In the genomic region with DNA sequence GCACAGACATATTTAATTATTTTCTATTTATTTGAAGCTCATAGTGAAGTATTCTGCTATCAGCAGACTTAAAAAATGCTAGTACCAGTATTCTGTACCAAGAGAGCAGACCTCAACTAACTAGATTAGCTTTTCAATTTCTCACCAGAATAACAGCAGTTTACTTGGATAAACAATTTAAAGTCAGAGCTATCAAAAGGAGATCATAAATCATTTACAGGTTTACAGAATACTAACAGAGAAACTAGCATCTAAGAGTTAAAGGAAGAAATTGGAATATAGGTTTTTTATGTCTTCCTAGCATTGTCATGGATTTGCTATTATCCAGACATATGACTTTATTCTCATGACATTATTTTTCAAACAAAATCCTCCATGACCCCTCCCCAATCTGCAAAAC, we compare ENCODE assay signal across 17 cellular contexts. TPM values are rescaled to one million over a fixed set of nuclear protein-coding genes. Genes with fewer than 3 reads are reported as not detected.
DNase-seq lines count a peak whose midpoint lies in the region; ATAC-seq and TF ChIP-seq lines count a peak whose summit lies in the region.
"Had no signal": no experiment of that assay in that cellular context is flagged by ENCODE, and none has a peak within 500 bp of the region (broad histone marks: within the 10 kb centered on the region; RNA-seq: fewer than 3 reads in every experiment).

No MANE protein-coding gene starts in this region.

- H3K4me3 ChIP-seq in left ventricle myocardium inferior (peak overlapping the region; percentile 6), right cardiac atrium (ENCODE audit: low read length) (no peak overlapping the region), upper lobe of left lung (no peak overlapping the region)
- H3K4me3 ChIP-seq: GM23338, K562 had no signal

- peak overlapping the region; percentile 99 for H3K27ac Mint-ChIP-seq in activated naive CD8-positive, alpha-beta T cell treated with anti-CD3 and anti-CD28 coated beads for 36 hours
- H3K27ac Mint-ChIP-seq in natural killer cell (peak overlapping the region; percentile 97 to 98), type B pancreatic cell (peak overlapping the region; percentile 30)
- H3K27ac Mint-ChIP-seq: GM23338, nephron progenitor cell had no signal

- no peak for TF ChIP-seq POLR2A in upper lobe of left lung (IDR thresholded peaks at IDR 0.05)

- no peak for TF ChIP-seq CTCF in left ventricle myocardium inferior (IDR thresholded peaks at IDR 0.05; ENCODE audit: borderline replicate concordance)
- no peak for TF ChIP-seq CTCF in natural killer cell (IDR thresholded peaks at IDR 0.05)
- no peak for TF ChIP-seq CTCF in type B pancreatic cell (conservative IDR thresholded peaks at IDR 0.05)
- TF ChIP-seq CTCF in upper lobe of left lung (IDR thresholded peaks at IDR 0.05) = no peak

- H3K9me3 Mint-ChIP-seq in activated naive CD8-positive, alpha-beta T cell treated with anti-CD3 and anti-CD28 coated beads for 36 hours = peaks cover 4% of the 10 kb centered on the region
- H3K9me3 Mint-ChIP-seq in natural killer cell = no peaks in the 10 kb centered on the region
- peaks cover 6% of the 10 kb centered on the region for H3K9me3 Mint-ChIP-seq in type B pancreatic cell
- H3K9me3 Mint-ChIP-seq: dendritic cell treated with granulocyte-macrophage colony-stimulating factor and Interleukin-4, amounts not matched to agents 40 ng/mL and 50 ng/mL, for 4 days had no signal

- H3K4me1 Mint-ChIP-seq in activated naive CD8-positive, alpha-beta T cell treated with anti-CD3 and anti-CD28 coated beads for 36 hours = peaks cover 65% of the 10 kb centered on the region
- H3K4me1 Mint-ChIP-seq in natural killer cell (peaks cover 54 to 56% of the 10 kb centered on the region in 2 donors), type B pancreatic cell (ENCODE audit: unreplicated experiment) (peaks cover 31% of the 10 kb centered on the region)

- H3K4me1 ChIP-seq in left ventricle myocardium inferior (peaks cover 83% of the 10 kb centered on the region), right cardiac atrium (ENCODE audit: control insufficient read depth, insufficient read depth, low read length) (peaks cover 3% of the 10 kb centered on the region), upper lobe of left lung (peaks cover 42 to 74% (median 55%) of the 10 kb centered on the region in 4 donors)

- H3K27ac ChIP-seq in left ventricle myocardium inferior (replicated peaks) (peak overlapping the region; percentile 36), right cardiac atrium (ENCODE audit: low read length) (no peak overlapping the region), upper lobe of left lung (peak overlapping the region in 1 of 4 donors; percentile 32)

- H3K27me3 Mint-ChIP-seq in activated naive CD8-positive, alpha-beta T cell treated with anti-CD3 and anti-CD28 coated beads for 36 hours = peaks cover 12% of the 10 kb centered on the region
- H3K27me3 Mint-ChIP-seq in natural killer cell (ENCODE audit: low read depth in 2 of 2) = peaks cover 0 to 2% of the 10 kb centered on the region in 2 donors
- H3K27me3 Mint-ChIP-seq in type B pancreatic cell = peaks cover 6% of the 10 kb centered on the region
- H3K27me3 Mint-ChIP-seq: dendritic cell treated with granulocyte-macrophage colony-stimulating factor and Interleukin-4, amounts not matched to agents 40 ng/mL and 50 ng/mL, for 4 days had no signal

- intact Hi-C loops in left ventricle myocardium inferior (cut with micrococcal nuclease) = loop anchor here (10.0 kb wide), 1 partner anchor 60 kb away; no protein-coding TSS in a partner anchor
- intact Hi-C loops in right cardiac atrium (cut with DNase I) = loop anchor here in 1 of 4 donors (10.0 kb wide), 1 partner anchor 60 kb away; no protein-coding TSS in a partner anchor
- intact Hi-C loops in natural killer cell (cut with micrococcal nuclease) = no loop called here

- DNase-seq in left ventricle myocardium inferior (no peak), right cardiac atrium (no peak), natural killer cell (no peak), type B pancreatic cell (ENCODE audit: extremely low spot score, unreplicated experiment) (no peak), C1 segment of cervical spinal cord (lab: John Stamatoyannopoulos, UW) (no peak), upper lobe of left lung (no peak)
- DNase-seq in activated naive CD8-positive, alpha-beta T cell treated with anti-CD3 and anti-CD28 coated beads for 36 hours = no peak
- DNase-seq: aorta, hypothalamus, NCI-H1105 treated with DMSO at 0.1 percent for 48 hours, NCI-H226, nephron progenitor cell had no signal

- peaks cover 14% of the 10 kb centered on the region for H3K36me3 ChIP-seq in left ventricle myocardium inferior
- H3K36me3 ChIP-seq in upper lobe of left lung = peaks cover 0 to 4% (median 2%) of the 10 kb centered on the region in 4 donors

- ATAC-seq in right cardiac atrium (no peak), natural killer cell (no peak), upper lobe of left lung (ENCODE audit: low FRiP score in 2 of 2) (no peak), GM21526 (IDR thresholded peaks at IDR 0.05; ENCODE audit: low FRiP score, unreplicated experiment) (no peak)
- ATAC-seq: GM23338, K562, left lobe of liver had no signal

- no peaks in the 10 kb centered on the region for H3K27me3 ChIP-seq in left ventricle myocardium inferior (ENCODE audit: low read depth)
- no peaks in the 10 kb centered on the region for H3K27me3 ChIP-seq in right cardiac atrium (ENCODE audit: control insufficient read depth, insufficient read depth)
- no peaks in the 10 kb centered on the region for H3K27me3 ChIP-seq in upper lobe of left lung

- no peak for TF ChIP-seq EP300 in upper lobe of left lung (IDR thresholded peaks at IDR 0.05)

- no peak overlapping the region for H3K4me3 Mint-ChIP-seq in activated naive CD8-positive, alpha-beta T cell treated with anti-CD3 and anti-CD28 coated beads for 36 hours
- H3K4me3 Mint-ChIP-seq in natural killer cell = no peak overlapping the region
- peak overlapping the region; percentile 98 for H3K4me3 Mint-ChIP-seq in type B pancreatic cell
- H3K4me3 Mint-ChIP-seq: GM23338 had no signal

- H3K36me3 Mint-ChIP-seq in activated naive CD8-positive, alpha-beta T cell treated with anti-CD3 and anti-CD28 coated beads for 36 hours = peaks cover 28% of the 10 kb centered on the region
- H3K36me3 Mint-ChIP-seq in natural killer cell (no peaks in the 10 kb centered on the region), type B pancreatic cell (peaks cover 21% of the 10 kb centered on the region)

- H3K9me3 ChIP-seq in left ventricle myocardium inferior (replicated peaks) = no peaks in the 10 kb centered on the region
- H3K9me3 ChIP-seq in right cardiac atrium (ENCODE audit: control insufficient read depth, low read length) = no peaks in the 10 kb centered on the region
- H3K9me3 ChIP-seq in upper lobe of left lung = no peaks in the 10 kb centered on the region

RNA-seq across cellular contexts. Expression of a gene that starts 3.4 kb away (rescaled TPM):
- total RNA-seq in left ventricle myocardium inferior (66.9 TPM), right cardiac atrium (10 to 100 TPM; 61.0 to 82.7 (median 76.6) TPM), natural killer cell (10 to 100 TPM; 45.4 to 56.5 (median 54.7) TPM), type B pancreatic cell (ENCODE audit: low replicate concordance) (50.5 and 67.7 TPM in 2 replicates), upper lobe of left lung (10 to 100 TPM; 56.6 to 99.2 (median 80.4) TPM)
- polyA plus RNA-seq in right cardiac atrium = 33.7 TPM
- 10 to 100 TPM; 56.6 to 57.7 TPM for total RNA-seq in activated naive CD8-positive, alpha-beta T cell treated with anti-CD3 and anti-CD28 coated beads for 36 hours

RNA-seq across cellular contexts. Expression of a gene that starts 33.3 kb away (rescaled TPM):
- total RNA-seq in left ventricle myocardium inferior (53.4 TPM), right cardiac atrium (10 to 100 TPM; 48.6 to 75.5 (median 56.2) TPM), natural killer cell (100 to 1,000 TPM in 1 of 3 donors, 10 to 100 TPM in 2; 74.0 to 121 (median 90.2) TPM), type B pancreatic cell (ENCODE audit: low replicate concordance) (65.2 and 71.7 TPM in 2 replicates), upper lobe of left lung (10 to 100 TPM; 16.2 to 57.4 (median 42.2) TPM)
- polyA plus RNA-seq in right cardiac atrium = 56.1 TPM
- 10 to 100 TPM; 58.6 to 63.8 TPM for total RNA-seq in activated naive CD8-positive, alpha-beta T cell treated with anti-CD3 and anti-CD28 coated beads for 36 hours

Comparison
In these comparisons a context has a peak if more than half of its experiments do, and no peak if none do; other contexts are left out.
1. H3K27ac Mint-ChIP-seq: peak in every context shown above with its lines; median percentile 99 in activated naive CD8-positive, alpha-beta T cell treated with anti-CD3 and anti-CD28 coated beads for 36 hours; 98 in natural killer cell; 30 in type B pancreatic cell.